ENCODE assay signal across 16 cellular contexts in genomic region chr2:16513626-16514025, GRCh38.
DNase-seq lines count a peak whose midpoint lies in the region; ATAC-seq and TF ChIP-seq lines count a peak whose summit lies in the region.
"Had no signal": no experiment of that assay in that cellular context is flagged by ENCODE, and none has a peak within 500 bp of the region (broad histone marks: within the 10 kb centered on the region; RNA-seq: fewer than 3 reads in every experiment).

No MANE protein-coding gene starts in this region.

- peaks cover 0 to 6% of the 10 kb centered on the region in 2 donors for H3K27me3 ChIP-seq in breast epithelium

- H3K9me3 ChIP-seq in breast epithelium = no peaks in the 10 kb centered on the region
- H3K9me3 ChIP-seq: Caco-2 had no signal

- no peak overlapping the region for H3K4me3 Mint-ChIP-seq in MCF 10A (ENCODE audit: unreplicated experiment)
- H3K4me3 Mint-ChIP-seq: CD8-positive, alpha-beta memory T cell; HFFc6; IgD-negative memory B cell had no signal

- no peaks in the 10 kb centered on the region for H3K4me1 ChIP-seq in breast epithelium

- no peaks in the 10 kb centered on the region for H3K27me3 Mint-ChIP-seq in MCF 10A (ENCODE audit: insufficient read depth, unreplicated experiment)

- H3K36me3 Mint-ChIP-seq in MCF 10A (ENCODE audit: insufficient read depth, unreplicated experiment) = no peaks in the 10 kb centered on the region
- H3K36me3 Mint-ChIP-seq: CD8-positive, alpha-beta memory T cell; IgD-negative memory B cell had no signal

- no peaks in the 10 kb centered on the region for H3K9me3 Mint-ChIP-seq in MCF 10A (ENCODE audit: unreplicated experiment)
- H3K9me3 Mint-ChIP-seq: IgD-negative memory B cell had no signal

- ATAC-seq in HG02970 (IDR thresholded peaks at IDR 0.05; ENCODE audit: low FRiP score, unreplicated experiment) = no peak

- no peak overlapping the region for H3K4me3 ChIP-seq in breast epithelium

- CTCF ChIA-PET in MCF 10A (lab: Yijun Ruan, JAX) = interaction anchor here (0.7 to 1.2 kb wide), 2 partner anchors 12 to 544 kb away, joined by 4 to 8 read pairs; no protein-coding TSS in a partner anchor

- POLR2A ChIA-PET in MCF 10A (lab: Yijun Ruan, JAX) = no interaction called here

- no peak overlapping the region for H3K27ac Mint-ChIP-seq in MCF 10A (ENCODE audit: low read depth, unreplicated experiment)
- H3K27ac Mint-ChIP-seq: CD8-positive, alpha-beta memory T cell; HFFc6; IgD-negative memory B cell had no signal

- in situ Hi-C loops in KBM-7 (cut with MboI; ENCODE audit: low pct_unique_long_range_greater_than_20kb, low sequenced_read_pairs) = no loop called here

- TF ChIP-seq CTCF in MCF 10A (IDR thresholded peaks at IDR 0.05; ENCODE audit: unreplicated experiment) (no peak), breast epithelium (IDR thresholded peaks at IDR 0.05) (no peak), VCaP (conservative IDR thresholded peaks at IDR 0.05) (no peak)

- TF ChIP-seq POLR2A in breast epithelium (IDR thresholded peaks at IDR 0.05) = no peak

- H3K27ac ChIP-seq in breast epithelium (no peak overlapping the region), VCaP (peak overlapping the region; percentile 38), epithelial cell of prostate (peak overlapping the region; percentile 63)
- H3K27ac ChIP-seq: 22Rv1 had no signal

- intact Hi-C loops in MCF 10A (cut with micrococcal nuclease) = no loop called here
- intact Hi-C loops in breast epithelium (cut with DNase I; ENCODE audit: low total_unique reads) = no loop called here

- no peaks in the 10 kb centered on the region for H3K36me3 ChIP-seq in breast epithelium

- H3K4me1 Mint-ChIP-seq in MCF 10A (ENCODE audit: insufficient read depth, unreplicated experiment) = no peaks in the 10 kb centered on the region
- H3K4me1 Mint-ChIP-seq: CD8-positive, alpha-beta memory T cell had no signal

- no TSS peak for BruUV-seq in MCF 10A (replicated peaks; lab: Mats Ljungman, UMichigan)

- DNase-seq in MCF 10A (ENCODE audit: unreplicated experiment) (peak; percentile 17), breast epithelium (ENCODE audit: low spot score in 2 of 2) (no peak), epithelial cell of prostate (ENCODE audit: low read depth, low spot score) (peak; percentile 65), NCI-H1694 treated with DMSO at 0.1 percent for 48 hours (lab: John Stamatoyannopoulos, UW) (no peak), KBM-7 (no peak)
- no peak for DNase-seq in activated T-cell treated with anti-CD3 and anti-CD28 coated beads, Interleukin-2, amount 50 U/mL, for 48 hours
- DNase-seq: Caco-2; CD8-positive, alpha-beta memory T cell; DND-41; GF-D8; HCEC 1CT; HFFc6 had no signal

Comparison
In these comparisons a context has a peak if more than half of its experiments do, and no peak if none do; other contexts are left out.
1. DNase-seq: peak in MCF 10A (single experiment) and epithelial cell of prostate (single experiment); none in breast epithelium (0 of 2), activated T-cell treated with anti-CD3 and anti-CD28 coated beads, Interleukin-2, amount 50 U/mL, for 48 hours (0 of 2), NCI-H1694 treated with DMSO at 0.1 percent for 48 hours (single experiment) and KBM-7 (single experiment).
2. H3K27ac ChIP-seq: peak in VCaP (single experiment) and epithelial cell of prostate (single experiment); none in breast epithelium (0 of 2).